Comparison of ENCODE assay signal across 27 cellular contexts in genomic region chr5:160665460-160665859, GRCh38.
"Had no signal": no experiment of that assay in that cellular context is flagged by ENCODE, and none has a peak within 500 bp of the region (broad histone marks: within the 10 kb centered on the region; RNA-seq: fewer than 3 reads in every experiment).

No MANE protein-coding gene starts in this region.

- H3K27me3 ChIP-seq: ascending aorta, body of pancreas had no signal

- H3K36me3 ChIP-seq: ascending aorta had no signal

- DNase-seq: activated CD4-positive, alpha-beta memory T cell treated with anti-CD3 and anti-CD28 coated beads for 36 hours; activated CD4-positive, alpha-beta T cell treated with anti-CD3 and anti-CD28 coated beads, Interleukin-2, amount 10 ng/mL, durations not matched to agents 7 days and 5 days; activated CD4-positive, CD25-positive, alpha-beta regulatory T cell; activated CD8-positive, alpha-beta memory T cell treated with anti-CD3 and anti-CD28 coated beads for 24 hours; activated effector memory CD4-positive, alpha-beta T cell treated with anti-CD3 and anti-CD28 coated beads, Interleukin-2, amount 50 U/mL, for 16 hours; activated naive CD4-positive, alpha-beta T cell treated with Interleukin-2 at 50 U/mL for 16 hours; activated naive CD8-positive, alpha-beta T cell treated with anti-CD3 and anti-CD28 coated beads, Interleukin-2, amount 50 U/mL, for 24 hours; activated T-cell treated with anti-CD3 and anti-CD28 coated beads, Interleukin-2, amount 50 U/mL, for 4 hours; amniotic stem cell; body of pancreas; central memory CD4-positive, alpha-beta T cell; MV-4-11; NCI-H1092 treated with DMSO at 0.1 percent for 48 hours; NCI-H1417 treated with DMSO at 0.1 percent for 48 hours; NCI-H1694; NCI-H2029; NCI-H2107; NCI-H2171 treated with DMSO at 0.1 percent for 48 hours; NCI-H226; NCI-H526 treated with DMSO at 0.1 percent for 48 hours; NCI-H82; SIG-M5; T-helper 17 cell; T-helper 9 cell had no signal

- H3K4me3 ChIP-seq: ascending aorta, body of pancreas, coronary artery had no signal

- H3K4me1 ChIP-seq: ascending aorta, body of pancreas had no signal

- ATAC-seq: activated naive CD4-positive, alpha-beta T cell treated with anti-CD3 and anti-CD28 coated beads, Interleukin-2, amount 50 U/mL, for 72 hours; activated naive CD8-positive, alpha-beta T cell treated with anti-CD3 and anti-CD28 coated beads, Interleukin-2, amount 50 U/mL, for 24 hours; activated T-cell treated with anti-CD3 and anti-CD28 coated beads, Interleukin-2, amount 50 U/mL, for 4 hours; body of pancreas; T-helper 17 cell had no signal

- H3K9me3 ChIP-seq: ascending aorta, body of pancreas had no signal

- H3K27ac ChIP-seq: ascending aorta, body of pancreas, coronary artery had no signal
